Comparison of ENCODE assay signal across 1 cellular context in the genomic region with DNA sequence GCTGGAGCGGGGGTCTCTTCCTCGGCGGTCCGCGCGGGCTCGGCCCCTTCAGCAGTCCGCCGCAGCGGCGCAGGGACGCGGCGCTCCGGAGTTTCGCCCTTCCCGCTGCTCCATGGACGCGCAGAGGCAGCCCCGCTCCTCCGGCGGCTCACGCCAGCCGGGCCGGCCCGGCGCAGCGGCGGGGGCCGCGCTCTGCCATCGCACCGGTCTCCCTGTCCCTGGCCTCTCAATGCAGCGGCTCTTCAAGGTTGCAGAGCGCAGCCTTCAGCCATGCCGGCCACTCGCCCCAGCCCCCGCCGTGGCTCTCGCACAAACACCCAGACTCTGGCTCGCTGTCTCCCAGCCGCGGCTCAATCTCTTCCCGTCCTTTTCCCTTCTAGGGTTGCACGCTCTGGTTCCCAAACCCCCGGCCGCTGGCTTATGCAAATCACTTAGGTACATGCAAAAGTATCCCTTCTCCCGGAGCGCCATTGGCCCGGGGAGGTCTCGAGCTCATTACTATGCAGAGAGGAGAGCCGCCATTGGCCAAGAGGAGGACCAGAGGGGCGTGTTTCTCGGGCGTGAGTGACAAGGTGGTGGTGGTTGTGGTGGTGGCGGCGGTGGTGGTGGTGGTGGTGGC.
TF ChIP-seq lines count a peak whose summit lies in the region.

A gene with protein sequence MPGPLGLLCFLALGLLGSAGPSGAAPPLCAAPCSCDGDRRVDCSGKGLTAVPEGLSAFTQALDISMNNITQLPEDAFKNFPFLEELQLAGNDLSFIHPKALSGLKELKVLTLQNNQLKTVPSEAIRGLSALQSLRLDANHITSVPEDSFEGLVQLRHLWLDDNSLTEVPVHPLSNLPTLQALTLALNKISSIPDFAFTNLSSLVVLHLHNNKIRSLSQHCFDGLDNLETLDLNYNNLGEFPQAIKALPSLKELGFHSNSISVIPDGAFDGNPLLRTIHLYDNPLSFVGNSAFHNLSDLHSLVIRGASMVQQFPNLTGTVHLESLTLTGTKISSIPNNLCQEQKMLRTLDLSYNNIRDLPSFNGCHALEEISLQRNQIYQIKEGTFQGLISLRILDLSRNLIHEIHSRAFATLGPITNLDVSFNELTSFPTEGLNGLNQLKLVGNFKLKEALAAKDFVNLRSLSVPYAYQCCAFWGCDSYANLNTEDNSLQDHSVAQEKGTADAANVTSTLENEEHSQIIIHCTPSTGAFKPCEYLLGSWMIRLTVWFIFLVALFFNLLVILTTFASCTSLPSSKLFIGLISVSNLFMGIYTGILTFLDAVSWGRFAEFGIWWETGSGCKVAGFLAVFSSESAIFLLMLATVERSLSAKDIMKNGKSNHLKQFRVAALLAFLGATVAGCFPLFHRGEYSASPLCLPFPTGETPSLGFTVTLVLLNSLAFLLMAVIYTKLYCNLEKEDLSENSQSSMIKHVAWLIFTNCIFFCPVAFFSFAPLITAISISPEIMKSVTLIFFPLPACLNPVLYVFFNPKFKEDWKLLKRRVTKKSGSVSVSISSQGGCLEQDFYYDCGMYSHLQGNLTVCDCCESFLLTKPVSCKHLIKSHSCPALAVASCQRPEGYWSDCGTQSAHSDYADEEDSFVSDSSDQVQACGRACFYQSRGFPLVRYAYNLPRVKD (minus strand): TSS at position 393 of the 619 bp plus-strand sequence. CDS start 488 bp downstream, outside the sequence.

TF ChIP-seq in HepG2, 621 proteins besides CTCF, POLR2A, EP300 and RAD21 (continued from another document and continues in another):
- TF ChIP-seq, protein P1, sequence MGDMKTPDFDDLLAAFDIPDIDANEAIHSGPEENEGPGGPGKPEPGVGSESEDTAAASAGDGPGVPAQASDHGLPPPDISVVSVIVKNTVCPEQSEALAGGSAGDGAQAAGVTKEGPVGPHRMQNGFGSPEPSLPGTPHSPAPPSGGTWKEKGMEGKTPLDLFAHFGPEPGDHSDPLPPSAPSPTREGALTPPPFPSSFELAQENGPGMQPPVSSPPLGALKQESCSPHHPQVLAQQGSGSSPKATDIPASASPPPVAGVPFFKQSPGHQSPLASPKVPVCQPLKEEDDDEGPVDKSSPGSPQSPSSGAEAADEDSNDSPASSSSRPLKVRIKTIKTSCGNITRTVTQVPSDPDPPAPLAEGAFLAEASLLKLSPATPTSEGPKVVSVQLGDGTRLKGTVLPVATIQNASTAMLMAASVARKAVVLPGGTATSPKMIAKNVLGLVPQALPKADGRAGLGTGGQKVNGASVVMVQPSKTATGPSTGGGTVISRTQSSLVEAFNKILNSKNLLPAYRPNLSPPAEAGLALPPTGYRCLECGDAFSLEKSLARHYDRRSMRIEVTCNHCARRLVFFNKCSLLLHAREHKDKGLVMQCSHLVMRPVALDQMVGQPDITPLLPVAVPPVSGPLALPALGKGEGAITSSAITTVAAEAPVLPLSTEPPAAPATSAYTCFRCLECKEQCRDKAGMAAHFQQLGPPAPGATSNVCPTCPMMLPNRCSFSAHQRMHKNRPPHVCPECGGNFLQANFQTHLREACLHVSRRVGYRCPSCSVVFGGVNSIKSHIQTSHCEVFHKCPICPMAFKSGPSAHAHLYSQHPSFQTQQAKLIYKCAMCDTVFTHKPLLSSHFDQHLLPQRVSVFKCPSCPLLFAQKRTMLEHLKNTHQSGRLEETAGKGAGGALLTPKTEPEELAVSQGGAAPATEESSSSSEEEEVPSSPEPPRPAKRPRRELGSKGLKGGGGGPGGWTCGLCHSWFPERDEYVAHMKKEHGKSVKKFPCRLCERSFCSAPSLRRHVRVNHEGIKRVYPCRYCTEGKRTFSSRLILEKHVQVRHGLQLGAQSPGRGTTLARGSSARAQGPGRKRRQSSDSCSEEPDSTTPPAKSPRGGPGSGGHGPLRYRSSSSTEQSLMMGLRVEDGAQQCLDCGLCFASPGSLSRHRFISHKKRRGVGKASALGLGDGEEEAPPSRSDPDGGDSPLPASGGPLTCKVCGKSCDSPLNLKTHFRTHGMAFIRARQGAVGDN (CRISPR knock-in tag; IDR thresholded peaks at IDR 0.05): peak; percentile 41
- peak; percentile 86; the same call in 1 of the 2 replicates for TF ChIP-seq RFXAP (CRISPR knock-in tag; IDR thresholded peaks at IDR 0.05; ENCODE audit: borderline replicate concordance)
- TF ChIP-seq ZFY (CRISPR knock-in tag; IDR thresholded peaks at IDR 0.05): peak; percentile 78
- peak; percentile 93 for TF ChIP-seq POLR2G (IDR thresholded peaks at IDR 0.05; ENCODE audit: low read depth, low read length)
- TF ChIP-seq, protein P2, sequence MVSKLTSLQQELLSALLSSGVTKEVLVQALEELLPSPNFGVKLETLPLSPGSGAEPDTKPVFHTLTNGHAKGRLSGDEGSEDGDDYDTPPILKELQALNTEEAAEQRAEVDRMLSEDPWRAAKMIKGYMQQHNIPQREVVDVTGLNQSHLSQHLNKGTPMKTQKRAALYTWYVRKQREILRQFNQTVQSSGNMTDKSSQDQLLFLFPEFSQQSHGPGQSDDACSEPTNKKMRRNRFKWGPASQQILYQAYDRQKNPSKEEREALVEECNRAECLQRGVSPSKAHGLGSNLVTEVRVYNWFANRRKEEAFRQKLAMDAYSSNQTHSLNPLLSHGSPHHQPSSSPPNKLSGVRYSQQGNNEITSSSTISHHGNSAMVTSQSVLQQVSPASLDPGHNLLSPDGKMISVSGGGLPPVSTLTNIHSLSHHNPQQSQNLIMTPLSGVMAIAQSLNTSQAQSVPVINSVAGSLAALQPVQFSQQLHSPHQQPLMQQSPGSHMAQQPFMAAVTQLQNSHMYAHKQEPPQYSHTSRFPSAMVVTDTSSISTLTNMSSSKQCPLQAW (CRISPR knock-in tag; IDR thresholded peaks at IDR 0.05): peak; percentile 71; the same call in 1 of the 2 replicates
- TF ChIP-seq ZNF766 (CRISPR knock-in tag; IDR thresholded peaks at IDR 0.05; ENCODE audit: borderline replicate concordance): peak; percentile 54; the same call in 1 of the 2 replicates
- no peak for TF ChIP-seq ZFP37 (CRISPR knock-in tag; IDR thresholded peaks at IDR 0.05; ENCODE audit: borderline replicate concordance)
- TF ChIP-seq ONECUT2 (CRISPR knock-in tag; IDR thresholded peaks at IDR 0.05): 0 out of 2 replicates have a peak, but pooled peaks have one; percentile 18
- TF ChIP-seq, protein P3, sequence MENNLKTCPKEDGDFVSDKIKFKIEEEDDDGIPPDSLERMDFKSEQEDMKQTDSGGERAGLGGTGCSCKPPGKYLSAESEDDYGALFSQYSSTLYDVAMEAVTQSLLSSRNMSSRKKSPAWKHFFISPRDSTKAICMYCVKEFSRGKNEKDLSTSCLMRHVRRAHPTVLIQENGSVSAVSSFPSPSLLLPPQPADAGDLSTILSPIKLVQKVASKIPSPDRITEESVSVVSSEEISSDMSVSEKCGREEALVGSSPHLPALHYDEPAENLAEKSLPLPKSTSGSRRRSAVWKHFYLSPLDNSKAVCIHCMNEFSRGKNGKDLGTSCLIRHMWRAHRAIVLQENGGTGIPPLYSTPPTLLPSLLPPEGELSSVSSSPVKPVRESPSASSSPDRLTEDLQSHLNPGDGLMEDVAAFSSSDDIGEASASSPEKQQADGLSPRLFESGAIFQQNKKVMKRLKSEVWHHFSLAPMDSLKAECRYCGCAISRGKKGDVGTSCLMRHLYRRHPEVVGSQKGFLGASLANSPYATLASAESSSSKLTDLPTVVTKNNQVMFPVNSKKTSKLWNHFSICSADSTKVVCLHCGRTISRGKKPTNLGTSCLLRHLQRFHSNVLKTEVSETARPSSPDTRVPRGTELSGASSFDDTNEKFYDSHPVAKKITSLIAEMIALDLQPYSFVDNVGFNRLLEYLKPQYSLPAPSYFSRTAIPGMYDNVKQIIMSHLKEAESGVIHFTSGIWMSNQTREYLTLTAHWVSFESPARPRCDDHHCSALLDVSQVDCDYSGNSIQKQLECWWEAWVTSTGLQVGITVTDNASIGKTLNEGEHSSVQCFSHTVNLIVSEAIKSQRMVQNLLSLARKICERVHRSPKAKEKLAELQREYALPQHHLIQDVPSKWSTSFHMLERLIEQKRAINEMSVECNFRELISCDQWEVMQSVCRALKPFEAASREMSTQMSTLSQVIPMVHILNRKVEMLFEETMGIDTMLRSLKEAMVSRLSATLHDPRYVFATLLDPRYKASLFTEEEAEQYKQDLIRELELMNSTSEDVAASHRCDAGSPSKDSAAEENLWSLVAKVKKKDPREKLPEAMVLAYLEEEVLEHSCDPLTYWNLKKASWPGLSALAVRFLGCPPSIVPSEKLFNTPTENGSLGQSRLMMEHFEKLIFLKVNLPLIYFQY (CRISPR knock-in tag; IDR thresholded peaks at IDR 0.05; ENCODE audit: borderline replicate concordance): no peak
- no peak for TF ChIP-seq ZMYM3 (CRISPR knock-in tag; IDR thresholded peaks at IDR 0.05)
- peak; percentile 35; the same call in 1 of the 2 replicates for TF ChIP-seq KAT8 (CRISPR knock-in tag; IDR thresholded peaks at IDR 0.05)
- peak; percentile 53 for TF ChIP-seq THAP11 (CRISPR knock-in tag; IDR thresholded peaks at IDR 0.05)
- TF ChIP-seq DMAP1 (CRISPR knock-in tag; IDR thresholded peaks at IDR 0.05): no peak
- TF ChIP-seq, protein P4, sequence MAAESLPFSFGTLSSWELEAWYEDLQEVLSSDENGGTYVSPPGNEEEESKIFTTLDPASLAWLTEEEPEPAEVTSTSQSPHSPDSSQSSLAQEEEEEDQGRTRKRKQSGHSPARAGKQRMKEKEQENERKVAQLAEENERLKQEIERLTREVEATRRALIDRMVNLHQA (CRISPR knock-in tag; IDR thresholded peaks at IDR 0.05): no peak
- TF ChIP-seq PITX1 (CRISPR knock-in tag; IDR thresholded peaks at IDR 0.05): peak; percentile 36; the same call in 1 of the 2 replicates
- TF ChIP-seq DR1 (CRISPR knock-in tag; IDR thresholded peaks at IDR 0.05): peak; percentile 85
- TF ChIP-seq SP2 (CRISPR knock-in tag; IDR thresholded peaks at IDR 0.05): peak; percentile 18; the same call in 1 of the 2 replicates
- no peak for TF ChIP-seq ZNF337 (CRISPR knock-in tag; IDR thresholded peaks at IDR 0.05; ENCODE audit: borderline replicate concordance, low read depth)
- TF ChIP-seq, protein P5, sequence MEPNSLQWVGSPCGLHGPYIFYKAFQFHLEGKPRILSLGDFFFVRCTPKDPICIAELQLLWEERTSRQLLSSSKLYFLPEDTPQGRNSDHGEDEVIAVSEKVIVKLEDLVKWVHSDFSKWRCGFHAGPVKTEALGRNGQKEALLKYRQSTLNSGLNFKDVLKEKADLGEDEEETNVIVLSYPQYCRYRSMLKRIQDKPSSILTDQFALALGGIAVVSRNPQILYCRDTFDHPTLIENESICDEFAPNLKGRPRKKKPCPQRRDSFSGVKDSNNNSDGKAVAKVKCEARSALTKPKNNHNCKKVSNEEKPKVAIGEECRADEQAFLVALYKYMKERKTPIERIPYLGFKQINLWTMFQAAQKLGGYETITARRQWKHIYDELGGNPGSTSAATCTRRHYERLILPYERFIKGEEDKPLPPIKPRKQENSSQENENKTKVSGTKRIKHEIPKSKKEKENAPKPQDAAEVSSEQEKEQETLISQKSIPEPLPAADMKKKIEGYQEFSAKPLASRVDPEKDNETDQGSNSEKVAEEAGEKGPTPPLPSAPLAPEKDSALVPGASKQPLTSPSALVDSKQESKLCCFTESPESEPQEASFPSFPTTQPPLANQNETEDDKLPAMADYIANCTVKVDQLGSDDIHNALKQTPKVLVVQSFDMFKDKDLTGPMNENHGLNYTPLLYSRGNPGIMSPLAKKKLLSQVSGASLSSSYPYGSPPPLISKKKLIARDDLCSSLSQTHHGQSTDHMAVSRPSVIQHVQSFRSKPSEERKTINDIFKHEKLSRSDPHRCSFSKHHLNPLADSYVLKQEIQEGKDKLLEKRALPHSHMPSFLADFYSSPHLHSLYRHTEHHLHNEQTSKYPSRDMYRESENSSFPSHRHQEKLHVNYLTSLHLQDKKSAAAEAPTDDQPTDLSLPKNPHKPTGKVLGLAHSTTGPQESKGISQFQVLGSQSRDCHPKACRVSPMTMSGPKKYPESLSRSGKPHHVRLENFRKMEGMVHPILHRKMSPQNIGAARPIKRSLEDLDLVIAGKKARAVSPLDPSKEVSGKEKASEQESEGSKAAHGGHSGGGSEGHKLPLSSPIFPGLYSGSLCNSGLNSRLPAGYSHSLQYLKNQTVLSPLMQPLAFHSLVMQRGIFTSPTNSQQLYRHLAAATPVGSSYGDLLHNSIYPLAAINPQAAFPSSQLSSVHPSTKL (CRISPR knock-in tag; IDR thresholded peaks at IDR 0.05): 0 out of 2 replicates have a peak, but pooled peaks have one; percentile 30
- no peak for TF ChIP-seq ZNF260 (CRISPR knock-in tag; IDR thresholded peaks at IDR 0.05; ENCODE audit: borderline replicate concordance, low read depth)
- TF ChIP-seq, protein P6, sequence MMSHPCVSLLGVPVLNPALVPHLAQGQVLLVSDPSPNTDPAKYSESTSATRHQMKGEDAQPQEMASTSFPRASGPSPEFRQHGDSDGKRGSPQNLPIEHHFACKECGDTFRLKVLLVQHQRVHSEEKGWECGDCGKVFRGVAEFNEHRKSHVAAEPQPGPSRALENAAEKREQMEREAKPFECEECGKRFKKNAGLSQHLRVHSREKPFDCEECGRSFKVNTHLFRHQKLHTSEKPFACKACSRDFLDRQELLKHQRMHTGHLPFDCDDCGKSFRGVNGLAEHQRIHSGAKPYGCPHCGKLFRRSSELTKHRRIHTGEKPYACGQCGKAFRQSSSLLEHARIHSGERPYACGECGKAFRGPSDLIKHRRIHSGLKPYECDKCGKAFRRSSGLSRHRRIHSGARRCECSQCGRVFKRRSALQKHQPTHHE (CRISPR knock-in tag; IDR thresholded peaks at IDR 0.05; ENCODE audit: borderline replicate concordance): 0 out of 2 replicates have a peak, but pooled peaks have one; percentile 63
- TF ChIP-seq ZNF263 (CRISPR knock-in tag; IDR thresholded peaks at IDR 0.05): 0 out of 2 replicates have a peak, but pooled peaks have one; percentile 49
- 0 out of 2 replicates have a peak, but pooled peaks have one; percentile 7 for TF ChIP-seq RARA (CRISPR knock-in tag; IDR thresholded peaks at IDR 0.05)
- TF ChIP-seq, protein P7, sequence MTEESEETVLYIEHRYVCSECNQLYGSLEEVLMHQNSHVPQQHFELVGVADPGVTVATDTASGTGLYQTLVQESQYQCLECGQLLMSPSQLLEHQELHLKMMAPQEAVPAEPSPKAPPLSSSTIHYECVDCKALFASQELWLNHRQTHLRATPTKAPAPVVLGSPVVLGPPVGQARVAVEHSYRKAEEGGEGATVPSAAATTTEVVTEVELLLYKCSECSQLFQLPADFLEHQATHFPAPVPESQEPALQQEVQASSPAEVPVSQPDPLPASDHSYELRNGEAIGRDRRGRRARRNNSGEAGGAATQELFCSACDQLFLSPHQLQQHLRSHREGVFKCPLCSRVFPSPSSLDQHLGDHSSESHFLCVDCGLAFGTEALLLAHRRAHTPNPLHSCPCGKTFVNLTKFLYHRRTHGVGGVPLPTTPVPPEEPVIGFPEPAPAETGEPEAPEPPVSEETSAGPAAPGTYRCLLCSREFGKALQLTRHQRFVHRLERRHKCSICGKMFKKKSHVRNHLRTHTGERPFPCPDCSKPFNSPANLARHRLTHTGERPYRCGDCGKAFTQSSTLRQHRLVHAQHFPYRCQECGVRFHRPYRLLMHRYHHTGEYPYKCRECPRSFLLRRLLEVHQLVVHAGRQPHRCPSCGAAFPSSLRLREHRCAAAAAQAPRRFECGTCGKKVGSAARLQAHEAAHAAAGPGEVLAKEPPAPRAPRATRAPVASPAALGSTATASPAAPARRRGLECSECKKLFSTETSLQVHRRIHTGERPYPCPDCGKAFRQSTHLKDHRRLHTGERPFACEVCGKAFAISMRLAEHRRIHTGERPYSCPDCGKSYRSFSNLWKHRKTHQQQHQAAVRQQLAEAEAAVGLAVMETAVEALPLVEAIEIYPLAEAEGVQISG (CRISPR knock-in tag; IDR thresholded peaks at IDR 0.05): peak; percentile 51
- peak; percentile 75 for TF ChIP-seq ZNF891 (CRISPR knock-in tag; IDR thresholded peaks at IDR 0.05)
- TF ChIP-seq ZNF670 (CRISPR knock-in tag; IDR thresholded peaks at IDR 0.05; ENCODE audit: borderline replicate concordance): no peak
- TF ChIP-seq ZBTB7B (CRISPR knock-in tag; IDR thresholded peaks at IDR 0.05): 0 out of 2 replicates have a peak, but pooled peaks have one; percentile 27
- 0 out of 2 replicates have a peak, but pooled peaks have one; percentile 31 for TF ChIP-seq ZNF556 (CRISPR knock-in tag; IDR thresholded peaks at IDR 0.05; ENCODE audit: borderline replicate concordance)
- no peak for TF ChIP-seq ZNF577 (CRISPR knock-in tag; IDR thresholded peaks at IDR 0.05; ENCODE audit: borderline replicate concordance, low read depth)
- no peak for TF ChIP-seq SOX6 (IDR thresholded peaks at IDR 0.05)
- peak; percentile 37; the same call in 1 of the 2 replicates for TF ChIP-seq SOX6 (CRISPR knock-in tag; IDR thresholded peaks at IDR 0.05)
